9 cellular contexts compared by ENCODE assay signal in the genomic region with DNA sequence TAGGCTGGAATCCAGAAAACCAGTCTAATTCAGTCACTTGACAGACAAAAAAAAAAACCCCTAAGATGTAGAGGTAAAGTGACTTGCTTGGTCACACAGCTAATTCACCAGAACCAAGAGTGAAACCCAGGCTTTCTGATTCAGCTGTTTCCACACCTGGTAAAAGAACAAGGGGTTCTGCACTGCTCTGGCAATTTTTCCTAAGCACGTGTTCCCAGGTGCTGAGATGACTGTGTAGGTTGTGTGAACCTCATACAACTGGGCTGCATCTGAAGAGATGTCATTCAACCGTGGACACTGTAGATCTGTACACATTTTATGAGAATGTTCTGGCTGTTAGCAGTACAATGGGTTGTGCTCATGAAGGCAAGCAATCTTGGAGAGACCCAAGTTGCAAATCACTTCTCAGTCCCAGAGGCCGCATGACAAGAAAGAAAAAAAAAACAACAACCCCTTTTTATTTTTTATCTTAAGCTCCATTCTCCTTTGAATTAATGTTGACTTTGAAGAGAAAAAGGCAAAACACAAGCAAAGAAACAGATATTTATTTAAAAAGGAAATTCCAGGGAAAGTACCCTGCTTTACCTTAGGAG.
DNase-seq lines count a peak whose midpoint lies in the region; ATAC-seq and TF ChIP-seq lines count a peak whose summit lies in the region.
"Had no signal": no experiment of that assay in that cellular context is flagged by ENCODE, and none has a peak within 500 bp of the region (broad histone marks: within the 10 kb centered on the region; RNA-seq: fewer than 3 reads in every experiment).

No MANE protein-coding gene starts in this region.

- peaks cover 0 to 33% (median 9%) of the 10 kb centered on the region in 4 donors for H3K4me1 Mint-ChIP-seq in naive thymus-derived CD8-positive, alpha-beta T cell

- no peaks in the 10 kb centered on the region for H3K36me3 ChIP-seq in mucosa of descending colon (ENCODE audit: low read depth)

- H3K9me3 Mint-ChIP-seq in naive thymus-derived CD8-positive, alpha-beta T cell, result no peaks in the 10 kb centered on the region

- H3K4me3 Mint-ChIP-seq in naive thymus-derived CD8-positive, alpha-beta T cell, result peak overlapping the region in 1 of 10 donors; percentile 18

- TF ChIP-seq POLR2A in GM18505 (IDR thresholded peaks at IDR 0.05; ENCODE audit: borderline replicate concordance, extremely low read depth, insufficient read depth, insufficient read length), result no peak

- H3K36me3 Mint-ChIP-seq in naive thymus-derived CD8-positive, alpha-beta T cell, result peaks cover 0 to 18% (median 9%) of the 10 kb centered on the region in 3 donors

- peak overlapping the region in 5 of 10 donors; percentile 14 to 80 (median 37) for H3K27ac Mint-ChIP-seq in naive thymus-derived CD8-positive, alpha-beta T cell

- H3K4me1 ChIP-seq in mucosa of descending colon (ENCODE audit: low read depth), result peaks cover 15% of the 10 kb centered on the region
- H3K4me1 ChIP-seq: SJSA1 had no signal

- no peaks in the 10 kb centered on the region for H3K9me3 ChIP-seq in mucosa of descending colon
- H3K9me3 ChIP-seq: SJSA1 had no signal

- no peaks in the 10 kb centered on the region for H3K27me3 Mint-ChIP-seq in naive thymus-derived CD8-positive, alpha-beta T cell

- no peak for DNase-seq in mucosa of descending colon
- DNase-seq in naive thymus-derived CD8-positive, alpha-beta T cell, result no peak
- no peak for DNase-seq in AG08396 (ENCODE audit: low spot score)
- DNase-seq in HEK293T (ENCODE audit: extremely low spot score), result no peak
- no peak for DNase-seq in NCI-H2107 treated with DMSO at 0.1 percent for 48 hours (lab: John Stamatoyannopoulos, UW; ENCODE audit: unreplicated experiment)

- ATAC-seq in GM18505 (IDR thresholded peaks at IDR 0.05; ENCODE audit: unreplicated experiment) (peak; percentile 79), GM21447 (IDR thresholded peaks at IDR 0.05; ENCODE audit: unreplicated experiment) (peak; percentile 75), HG03558 (IDR thresholded peaks at IDR 0.05; ENCODE audit: extremely low read depth, unreplicated experiment) (peak; percentile 56), mucosa of descending colon (peak; percentile 6)
- ATAC-seq in naive thymus-derived CD8-positive, alpha-beta T cell, result no peak

- no peak overlapping the region for H3K4me3 ChIP-seq in mucosa of descending colon
- H3K4me3 ChIP-seq: SJSA1 had no signal

- POLR2A ChIA-PET in naive thymus-derived CD8-positive, alpha-beta T cell (lab: Charles Lee), result interaction anchor here (1.3 kb wide), 1 partner anchor 259 kb away, joined by 3 read pairs; no protein-coding TSS in a partner anchor
- POLR2A ChIA-PET in HEK293T (lab: Yijun Ruan, JAX), result no interaction called here

- intact Hi-C loops in mucosa of descending colon (cut with DNase I, micrococcal nuclease), result no loop called here

- CTCF ChIA-PET in HEK293T (lab: Yijun Ruan, JAX), result no interaction called here

- TF ChIP-seq CTCF in mucosa of descending colon (IDR thresholded peaks at IDR 0.05), result no peak

TF ChIP-seq in HEK293T, 16 proteins besides CTCF, POLR2A, EP300 and RAD21:
- TF ChIP-seq FOXM1 (IDR thresholded peaks at IDR 0.05; ENCODE audit: borderline replicate concordance), result no peak
- TF ChIP-seq CTBP1 (IDR thresholded peaks at IDR 0.05; ENCODE audit: borderline replicate concordance), result no peak
- TF ChIP-seq ARNT (IDR thresholded peaks at IDR 0.05), result no peak
- TF ChIP-seq SUZ12 (IDR thresholded peaks at IDR 0.05), result no peak
- no peak for TF ChIP-seq L3MBTL2 (conservative IDR thresholded peaks at IDR 0.05)
- TF ChIP-seq NFRKB (IDR thresholded peaks at IDR 0.05), result no peak
- no peak for TF ChIP-seq ZNF384 (IDR thresholded peaks at IDR 0.05)
- no peak for TF ChIP-seq SP1 (IDR thresholded peaks at IDR 0.05)
- no peak for TF ChIP-seq HDGF (IDR thresholded peaks at IDR 0.05; ENCODE audit: borderline replicate concordance)
- TF ChIP-seq, protein P1, sequence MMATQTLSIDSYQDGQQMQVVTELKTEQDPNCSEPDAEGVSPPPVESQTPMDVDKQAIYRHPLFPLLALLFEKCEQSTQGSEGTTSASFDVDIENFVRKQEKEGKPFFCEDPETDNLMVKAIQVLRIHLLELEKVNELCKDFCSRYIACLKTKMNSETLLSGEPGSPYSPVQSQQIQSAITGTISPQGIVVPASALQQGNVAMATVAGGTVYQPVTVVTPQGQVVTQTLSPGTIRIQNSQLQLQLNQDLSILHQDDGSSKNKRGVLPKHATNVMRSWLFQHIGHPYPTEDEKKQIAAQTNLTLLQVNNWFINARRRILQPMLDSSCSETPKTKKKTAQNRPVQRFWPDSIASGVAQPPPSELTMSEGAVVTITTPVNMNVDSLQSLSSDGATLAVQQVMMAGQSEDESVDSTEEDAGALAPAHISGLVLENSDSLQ (IDR thresholded peaks at IDR 0.05), result no peak
- no peak for TF ChIP-seq FOXA1 (IDR thresholded peaks at IDR 0.05)
- no peak for TF ChIP-seq BHLHE40 (IDR thresholded peaks at IDR 0.05; ENCODE audit: borderline replicate concordance)
- no peak for TF ChIP-seq LEF1 (IDR thresholded peaks at IDR 0.05; ENCODE audit: borderline replicate concordance)
- no peak for TF ChIP-seq TARDBP (IDR thresholded peaks at IDR 0.05)
- no peak for TF ChIP-seq FOXK2 (IDR thresholded peaks at IDR 0.05)
- TF ChIP-seq ELF4 (IDR thresholded peaks at IDR 0.05), result no peak

Comparison
In these comparisons a context has a peak if more than half of its experiments do, and no peak if none do; other contexts are left out.
1. ATAC-seq: peak in GM18505 (single experiment), GM21447 (single experiment), HG03558 (single experiment) and mucosa of descending colon (single experiment); none in naive thymus-derived CD8-positive, alpha-beta T cell (0 of 2).